ENCODE assay signal across 8 cellular contexts in genomic region chr5:122312670-122312988, GRCh38. TPM values are rescaled to one million over a fixed set of nuclear protein-coding genes. Genes with fewer than 3 reads are reported as not detected.
A peak's percentile ranks its signal among the peaks of the same experiment; 100 is the strongest.
DNase-seq lines count a peak whose midpoint lies in the region; ATAC-seq lines count a peak whose summit lies in the region.

No MANE protein-coding gene starts in this region.

- ATAC-seq in T-helper 17 cell (no peak), Right ventricle myocardium superior (ENCODE audit: poor library complexity) (peak; percentile 57), GM19035 (IDR thresholded peaks at IDR 0.05; ENCODE audit: unreplicated experiment) (no peak), GM18519 (IDR thresholded peaks at IDR 0.05; ENCODE audit: low FRiP score, unreplicated experiment) (no peak)

- H3K27me3 Mint-ChIP-seq in activated CD4-positive, alpha-beta T cell treated with anti-CD3 and anti-CD28 coated beads, Interleukin-2, amount 10 ng/mL, durations not matched to agents 24 days and 14 days: peaks cover 53% of the 10 kb centered on the region
- H3K27me3 Mint-ChIP-seq in T-helper 17 cell: peaks cover 47% of the 10 kb centered on the region

- no peaks in the 10 kb centered on the region for H3K9me3 Mint-ChIP-seq in activated CD4-positive, alpha-beta T cell treated with anti-CD3 and anti-CD28 coated beads, Interleukin-2, amount 10 ng/mL, durations not matched to agents 24 days and 14 days

- no peak overlapping the region for H3K27ac Mint-ChIP-seq in activated CD4-positive, alpha-beta T cell treated with anti-CD3 and anti-CD28 coated beads, Interleukin-2, amount 10 ng/mL, durations not matched to agents 24 days and 14 days
- H3K27ac Mint-ChIP-seq in T-helper 17 cell: no peak overlapping the region

- no peak for DNase-seq in activated CD4-positive, alpha-beta T cell treated with anti-CD3 and anti-CD28 coated beads, Interleukin-2, amount 10 ng/mL, durations not matched to agents 24 days and 14 days
- no peak for DNase-seq in activated CD4-positive, alpha-beta T cell treated with anti-CD3 and anti-CD28 coated beads, Interleukin-2, amount 50 U/mL, for 1 hour
- DNase-seq in T-helper 17 cell: no peak
- DNase-seq in Right ventricle myocardium superior: no peak
- peak in 8 of 10 donors; percentile 10 to 85 (median 26) for DNase-seq in posterior cingulate gyrus
- DNase-seq in KG1 (lab: John Stamatoyannopoulos, UW): no peak

- peak overlapping the region; percentile 21 for H3K4me3 Mint-ChIP-seq in activated CD4-positive, alpha-beta T cell treated with anti-CD3 and anti-CD28 coated beads, Interleukin-2, amount 10 ng/mL, durations not matched to agents 24 days and 14 days
- peak overlapping the region; percentile 19 for H3K4me3 Mint-ChIP-seq in T-helper 17 cell

- intact Hi-C loops in activated CD4-positive, alpha-beta T cell treated with anti-CD3 and anti-CD28 coated beads, Interleukin-2, amount 10 ng/mL, durations not matched to agents 24 days and 14 days (cut with micrococcal nuclease): loop anchor here (5.0 kb wide), 1 partner anchor 785 kb away; no protein-coding TSS in a partner anchor
- intact Hi-C loops in Right ventricle myocardium superior (cut with DNase I): no loop called here
- intact Hi-C loops in posterior cingulate gyrus (cut with DNase I): no loop called here

- H3K4me1 Mint-ChIP-seq in activated CD4-positive, alpha-beta T cell treated with anti-CD3 and anti-CD28 coated beads, Interleukin-2, amount 10 ng/mL, durations not matched to agents 24 days and 14 days: peaks cover 2% of the 10 kb centered on the region
- no peaks in the 10 kb centered on the region for H3K4me1 Mint-ChIP-seq in T-helper 17 cell

- no peaks in the 10 kb centered on the region for H3K9me3 ChIP-seq in T-helper 17 cell (ENCODE audit: control insufficient read depth, low read length, poor library complexity, severe bottlenecking)

- no peaks in the 10 kb centered on the region for H3K36me3 Mint-ChIP-seq in activated CD4-positive, alpha-beta T cell treated with anti-CD3 and anti-CD28 coated beads, Interleukin-2, amount 10 ng/mL, durations not matched to agents 24 days and 14 days (ENCODE audit: low read depth)
- peaks cover 2% of the 10 kb centered on the region for H3K36me3 Mint-ChIP-seq in T-helper 17 cell (ENCODE audit: low read depth)

RNA-seq across cellular contexts. Expression of gene SNCAIP, which starts 0.6 kb away (rescaled TPM):
- not detected in 2 replicates for total RNA-seq in activated CD4-positive, alpha-beta T cell treated with anti-CD3 and anti-CD28 coated beads, Interleukin-2, amount 10 ng/mL, durations not matched to agents 24 days and 14 days
- total RNA-seq in T-helper 17 cell (not detected), Right ventricle myocardium superior (1.2 TPM)

Comparison
In these comparisons a context has a peak if more than half of its experiments do, and no peak if none do; other contexts are left out.
1. DNase-seq: peak in posterior cingulate gyrus (8 of 10); none in activated CD4-positive, alpha-beta T cell treated with anti-CD3 and anti-CD28 coated beads, Interleukin-2, amount 10 ng/mL, durations not matched to agents 24 days and 14 days (single experiment), activated CD4-positive, alpha-beta T cell treated with anti-CD3 and anti-CD28 coated beads, Interleukin-2, amount 50 U/mL, for 1 hour (single experiment), T-helper 17 cell (0 of 3), Right ventricle myocardium superior (single experiment) and KG1 (single experiment).